Comparison of ENCODE assay signal across 8 cellular contexts in the genomic region with DNA sequence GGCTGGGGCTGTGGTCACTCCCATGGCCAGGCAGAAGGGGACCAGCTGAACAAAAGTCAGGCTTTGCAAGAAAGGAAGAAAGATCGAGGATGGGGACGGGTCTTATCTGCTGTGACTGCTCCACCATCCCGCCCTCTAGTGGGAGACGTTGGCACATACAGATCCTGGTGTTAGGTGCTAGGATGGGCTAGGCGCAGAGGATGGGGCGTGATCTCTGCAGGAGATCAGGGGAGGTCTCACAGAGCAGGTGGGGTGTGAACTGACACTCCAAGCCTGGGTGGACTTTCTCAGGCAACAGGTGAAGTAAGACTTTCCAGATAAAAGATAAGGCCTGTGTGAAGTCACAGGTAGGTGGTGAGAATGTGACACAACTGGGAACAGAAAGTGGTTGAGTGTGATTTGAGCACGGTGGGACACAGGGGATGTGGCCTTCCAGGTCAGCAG.
DNase-seq lines count a peak whose midpoint lies in the region; ATAC-seq, FAIRE-seq and TF ChIP-seq lines count a peak whose summit lies in the region.
"Had no signal": no experiment of that assay in that cellular context is flagged by ENCODE, and none has a peak within 500 bp of the region (broad histone marks: within the 10 kb centered on the region; RNA-seq: fewer than 3 reads in every experiment).

No MANE protein-coding gene starts in this region.

- H3K27me3 ChIP-seq in GM23338 (ENCODE audit: insufficient read depth), result no peaks in the 10 kb centered on the region

- TF ChIP-seq CTCF in GM23338 (conservative IDR thresholded peaks at IDR 0.05; ENCODE audit: low read depth in 2 of 2) (peak; percentile 84 to 94), neural crest cell (conservative IDR thresholded peaks at IDR 0.05) (peak; percentile 67)

- no peaks in the 10 kb centered on the region for H4K20me1 ChIP-seq in GM23338 (replicated peaks; ENCODE audit: insufficient read depth)

- H2AFZ ChIP-seq in GM23338, result peak overlapping the region; percentile 89

- intact Hi-C loops in dendritic cell treated with granulocyte-macrophage colony-stimulating factor and Interleukin-4, amounts not matched to agents 40 ng/mL and 50 ng/mL, for 4 days (cut with micrococcal nuclease), result no loop called here

- peaks cover 3% of the 10 kb centered on the region for H3K4me1 Mint-ChIP-seq in GM23338
- H3K4me1 Mint-ChIP-seq in dendritic cell treated with granulocyte-macrophage colony-stimulating factor and Interleukin-4, amounts not matched to agents 40 ng/mL and 50 ng/mL, for 4 days (ENCODE audit: low read depth), result peaks cover 44% of the 10 kb centered on the region
- no peaks in the 10 kb centered on the region for H3K4me1 Mint-ChIP-seq in neural crest cell

- 0 out of 2 replicates have a peak, but pooled peaks cover 7% of the 10 kb centered on the region for H3K4me1 ChIP-seq in GM23338 (ENCODE audit: insufficient read depth)

- DNase-seq in GM23338 (ENCODE audit: low spot score) (peak; percentile 88), RPMI8226 (peak; percentile 54), neural crest cell (ENCODE audit: low read depth, low spot score) (peak; percentile 50), superior temporal gyrus (ENCODE audit: extremely low spot score) (no peak), inferior parietal cortex (ENCODE audit: extremely low spot score) (no peak), frontal cortex (ENCODE audit: low spot score in 2 of 2) (no peak)

- no peak overlapping the region for H3K4me2 ChIP-seq in GM23338

- no peak for FAIRE-seq in frontal cortex (lab: Jason Lieb, UNC)

- H3K79me2 ChIP-seq in GM23338 (replicated peaks; ENCODE audit: insufficient read depth), result no peaks in the 10 kb centered on the region

- H3K9me3 Mint-ChIP-seq in GM23338 (peaks cover 2% of the 10 kb centered on the region; the same call in 1 of the 3 replicates), neural crest cell (no peaks in the 10 kb centered on the region)
- peaks cover 43% of the 10 kb centered on the region for H3K9me3 Mint-ChIP-seq in dendritic cell treated with granulocyte-macrophage colony-stimulating factor and Interleukin-4, amounts not matched to agents 40 ng/mL and 50 ng/mL, for 4 days

- ATAC-seq in GM23338, result peak; percentile 98

- H3K4me3 Mint-ChIP-seq in GM23338, result no peak overlapping the region
- H3K4me3 Mint-ChIP-seq in dendritic cell treated with granulocyte-macrophage colony-stimulating factor and Interleukin-4, amounts not matched to agents 40 ng/mL and 50 ng/mL, for 4 days, result no peak overlapping the region
- H3K4me3 Mint-ChIP-seq in neural crest cell, result no peak overlapping the region

- H3K36me3 Mint-ChIP-seq in GM23338 (ENCODE audit: low read depth) (no peaks in the 10 kb centered on the region), neural crest cell (ENCODE audit: low read depth) (peaks cover 2% of the 10 kb centered on the region)
- peaks cover 26% of the 10 kb centered on the region for H3K36me3 Mint-ChIP-seq in dendritic cell treated with granulocyte-macrophage colony-stimulating factor and Interleukin-4, amounts not matched to agents 40 ng/mL and 50 ng/mL, for 4 days (ENCODE audit: low read depth)

- no peaks in the 10 kb centered on the region for H3K36me3 ChIP-seq in GM23338 (ENCODE audit: insufficient read depth)

- H3F3A ChIP-seq in GM23338 (replicated peaks; ENCODE audit: low read depth), result no peaks in the 10 kb centered on the region

- H3K27me3 Mint-ChIP-seq in GM23338 (ENCODE audit: insufficient read depth, low read depth, poor library complexity) (peaks cover 8% of the 10 kb centered on the region), neural crest cell (ENCODE audit: low read depth) (no peaks in the 10 kb centered on the region)
- H3K27me3 Mint-ChIP-seq in dendritic cell treated with granulocyte-macrophage colony-stimulating factor and Interleukin-4, amounts not matched to agents 40 ng/mL and 50 ng/mL, for 4 days, result peaks cover 1% of the 10 kb centered on the region

- H3K27ac Mint-ChIP-seq in GM23338 (no peak overlapping the region), neural crest cell (ENCODE audit: unreplicated experiment) (peak overlapping the region; percentile 4)
- peak overlapping the region; percentile 97 for H3K27ac Mint-ChIP-seq in dendritic cell treated with granulocyte-macrophage colony-stimulating factor and Interleukin-4, amounts not matched to agents 40 ng/mL and 50 ng/mL, for 4 days

- H3K4me3 ChIP-seq in GM23338, result no peak overlapping the region
- H3K4me3 ChIP-seq: lung had no signal

- H3K27ac ChIP-seq in GM23338 (ENCODE audit: low read depth), result no peak overlapping the region

- peaks cover 3% of the 10 kb centered on the region; the same call in 1 of the 2 replicates for H3K9me2 ChIP-seq in GM23338 (ENCODE audit: insufficient read depth)

TF ChIP-seq in GM23338, 12 proteins besides CTCF, POLR2A, EP300 and RAD21 (continues in another document):
- TF ChIP-seq, protein P1, sequence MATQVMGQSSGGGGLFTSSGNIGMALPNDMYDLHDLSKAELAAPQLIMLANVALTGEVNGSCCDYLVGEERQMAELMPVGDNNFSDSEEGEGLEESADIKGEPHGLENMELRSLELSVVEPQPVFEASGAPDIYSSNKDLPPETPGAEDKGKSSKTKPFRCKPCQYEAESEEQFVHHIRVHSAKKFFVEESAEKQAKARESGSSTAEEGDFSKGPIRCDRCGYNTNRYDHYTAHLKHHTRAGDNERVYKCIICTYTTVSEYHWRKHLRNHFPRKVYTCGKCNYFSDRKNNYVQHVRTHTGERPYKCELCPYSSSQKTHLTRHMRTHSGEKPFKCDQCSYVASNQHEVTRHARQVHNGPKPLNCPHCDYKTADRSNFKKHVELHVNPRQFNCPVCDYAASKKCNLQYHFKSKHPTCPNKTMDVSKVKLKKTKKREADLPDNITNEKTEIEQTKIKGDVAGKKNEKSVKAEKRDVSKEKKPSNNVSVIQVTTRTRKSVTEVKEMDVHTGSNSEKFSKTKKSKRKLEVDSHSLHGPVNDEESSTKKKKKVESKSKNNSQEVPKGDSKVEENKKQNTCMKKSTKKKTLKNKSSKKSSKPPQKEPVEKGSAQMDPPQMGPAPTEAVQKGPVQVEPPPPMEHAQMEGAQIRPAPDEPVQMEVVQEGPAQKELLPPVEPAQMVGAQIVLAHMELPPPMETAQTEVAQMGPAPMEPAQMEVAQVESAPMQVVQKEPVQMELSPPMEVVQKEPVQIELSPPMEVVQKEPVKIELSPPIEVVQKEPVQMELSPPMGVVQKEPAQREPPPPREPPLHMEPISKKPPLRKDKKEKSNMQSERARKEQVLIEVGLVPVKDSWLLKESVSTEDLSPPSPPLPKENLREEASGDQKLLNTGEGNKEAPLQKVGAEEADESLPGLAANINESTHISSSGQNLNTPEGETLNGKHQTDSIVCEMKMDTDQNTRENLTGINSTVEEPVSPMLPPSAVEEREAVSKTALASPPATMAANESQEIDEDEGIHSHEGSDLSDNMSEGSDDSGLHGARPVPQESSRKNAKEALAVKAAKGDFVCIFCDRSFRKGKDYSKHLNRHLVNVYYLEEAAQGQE (IDR thresholded peaks at IDR 0.05; ENCODE audit: unreplicated experiment), result no peak
- no peak for TF ChIP-seq ZNF331 (CRISPR knock-in tag; IDR thresholded peaks at IDR 0.05; ENCODE audit: low read depth)
- TF ChIP-seq JUNB (IDR thresholded peaks at IDR 0.05; ENCODE audit: unreplicated experiment), result no peak
- no peak for TF ChIP-seq EZH2phosphoT487 (IDR thresholded peaks at IDR 0.05; ENCODE audit: unreplicated experiment)
- no peak for TF ChIP-seq ETS1 (IDR thresholded peaks at IDR 0.05)
- TF ChIP-seq STAT1 (IDR thresholded peaks at IDR 0.05; ENCODE audit: unreplicated experiment), result no peak

Comparison
In these comparisons a context has a peak if more than half of its experiments do, and no peak if none do; other contexts are left out.
1. DNase-seq: peak in GM23338 (single experiment), RPMI8226 (single experiment) and neural crest cell (single experiment); none in superior temporal gyrus (single experiment), inferior parietal cortex (single experiment) and frontal cortex (0 of 2).